Comparison of ENCODE assay signal across 2 cellular contexts in genomic region chr6:48069280-48069679, GRCh38.
TF ChIP-seq lines count a peak whose summit lies in the region.

No MANE protein-coding gene starts in this region.

TF ChIP-seq in IMR-90, 13 proteins besides CTCF, POLR2A, EP300 and RAD21:
- no peak for TF ChIP-seq FOS (IDR thresholded peaks at IDR 0.05; ENCODE audit: low read depth, low read length)
- no peak for TF ChIP-seq CEBPB (IDR thresholded peaks at IDR 0.05; ENCODE audit: low read depth, low read length)
- TF ChIP-seq RFX5 (IDR thresholded peaks at IDR 0.05; ENCODE audit: low read depth, low read length): no peak
- TF ChIP-seq MAFK (IDR thresholded peaks at IDR 0.05; ENCODE audit: low read depth, low read length): no peak
- TF ChIP-seq RCOR1 (IDR thresholded peaks at IDR 0.05; ENCODE audit: insufficient replicate concordance, low read length): no peak
- TF ChIP-seq SMC3 (IDR thresholded peaks at IDR 0.05; ENCODE audit: low read depth, low read length): no peak
- TF ChIP-seq CHD1 (IDR thresholded peaks at IDR 0.05; ENCODE audit: low read depth, low read length): no peak
- no peak for TF ChIP-seq NFE2L2 (IDR thresholded peaks at IDR 0.05; ENCODE audit: low read depth, low read length)
- no peak for TF ChIP-seq USF2 (IDR thresholded peaks at IDR 0.05; ENCODE audit: low read depth, low read length)
- TF ChIP-seq MAZ (IDR thresholded peaks at IDR 0.05; ENCODE audit: borderline replicate concordance, low read depth, low read length): no peak
- no peak for TF ChIP-seq ELK1 (IDR thresholded peaks at IDR 0.05; ENCODE audit: borderline replicate concordance, low read depth, low read length)
- TF ChIP-seq BHLHE40 (IDR thresholded peaks at IDR 0.05; ENCODE audit: low read depth, low read length): no peak
- no peak for TF ChIP-seq MXI1 (IDR thresholded peaks at IDR 0.05; ENCODE audit: borderline replicate concordance, low read depth, low read length)

TF ChIP-seq in H1, 55 proteins besides CTCF, POLR2A, EP300 and RAD21:
- TF ChIP-seq BCL11A (IDR thresholded peaks at IDR 0.05; ENCODE audit: low read depth in 2 of 2, low read length in 2 of 2) (no peak), CTBP2 (IDR thresholded peaks at IDR 0.05; ENCODE audit: borderline replicate concordance, insufficient read depth, insufficient read length, low read length) (no peak), SIN3A (conservative IDR thresholded peaks at IDR 0.05 in 1 of 2, IDR thresholded peaks at IDR 0.05 in 1 of 2; ENCODE audit: low read depth in 1 of 2, low read length in 2 of 2) (no peak), MAFK (IDR thresholded peaks at IDR 0.05; ENCODE audit: low read depth, low read length) (peak; percentile 39; the same call in 1 of the 2 replicates), SP1 (IDR thresholded peaks at IDR 0.05; ENCODE audit: low read depth, low read length) (no peak), NANOG (IDR thresholded peaks at IDR 0.05; ENCODE audit: insufficient read depth, low read depth, low read length, poor library complexity, severe bottlenecking) (no peak), CREB1 (IDR thresholded peaks at IDR 0.05) (no peak), KDM1A (IDR thresholded peaks at IDR 0.05; ENCODE audit: borderline replicate concordance, low read length) (no peak), PHF8 (conservative IDR thresholded peaks at IDR 0.05; ENCODE audit: low read depth, low read length) (no peak), RFX5 (IDR thresholded peaks at IDR 0.05; ENCODE audit: borderline replicate concordance, low read depth, low read length) (no peak), SRF (IDR thresholded peaks at IDR 0.05; ENCODE audit: low read depth, low read length) (no peak), POLR2AphosphoS5 (IDR thresholded peaks at IDR 0.05; ENCODE audit: low read depth, low read length) (peak; percentile 21; the same call in 1 of the 2 replicates), BACH1 (IDR thresholded peaks at IDR 0.05; ENCODE audit: low read length) (peak; percentile 54; the same call in 1 of the 2 replicates), GTF2F1 (IDR thresholded peaks at IDR 0.05; ENCODE audit: borderline replicate concordance, low read depth, low read length) (no peak), TBP (IDR thresholded peaks at IDR 0.05; ENCODE audit: low read depth, low read length) (no peak), SP2 (IDR thresholded peaks at IDR 0.05; ENCODE audit: low read length) (no peak), MAX (IDR thresholded peaks at IDR 0.05) (no peak)
